8 cellular contexts compared by ENCODE assay signal in genomic region chr9:126781717-126782388, GRCh38. TPM values are rescaled to one million over a fixed set of nuclear protein-coding genes. Genes with fewer than 3 reads are reported as not detected.
DNase-seq lines count a peak whose midpoint lies in the region; ATAC-seq and TF ChIP-seq lines count a peak whose summit lies in the region.

No MANE protein-coding gene starts in this region.

- H3K27ac ChIP-seq in H9 (ENCODE audit: insufficient read length, low read depth, low read length) = no peak overlapping the region

- no peak overlapping the region for H2BK15ac ChIP-seq in H9 (ENCODE audit: low read depth, low read length)

- intact Hi-C loops in activated CD4-positive, alpha-beta T cell treated with anti-CD3 and anti-CD28 coated beads, Interleukin-2, amount 10 ng/mL, durations not matched to agents 24 days and 14 days (cut with micrococcal nuclease) = loop anchor here (1.0 kb wide), 2 partner anchors 76 to 171 kb away; no protein-coding TSS in a partner anchor
- intact Hi-C loops in lower leg skin (cut with DNase I; ENCODE audit: low total_unique reads) = loop anchor here (2.0 to 5.0 kb wide), 3 partner anchors 77 to 281 kb away; partner anchors contain the start of gene LMX1B

- no peak overlapping the region for H3K23ac ChIP-seq in H9 (ENCODE audit: insufficient read length, low read depth, low read length)

- no peaks in the 10 kb centered on the region for H3K79me1 ChIP-seq in H9 (ENCODE audit: insufficient read depth, low read depth, low read length, poor library complexity, severe bottlenecking)

- H3K27me3 Mint-ChIP-seq in H9 (ENCODE audit: low read depth) = peaks cover 36% of the 10 kb centered on the region
- H3K27me3 Mint-ChIP-seq in activated CD4-positive, alpha-beta T cell treated with anti-CD3 and anti-CD28 coated beads, Interleukin-2, amount 10 ng/mL, durations not matched to agents 24 days and 14 days = peaks cover 25% of the 10 kb centered on the region

- no peaks in the 10 kb centered on the region for H3K79me2 ChIP-seq in H9 (ENCODE audit: insufficient read depth, low read length)

- peak; percentile 55 for DNase-seq in AG10803 (ENCODE audit: low read depth)
- peak; percentile 91 for DNase-seq in H9
- peak; percentile 75 to 88 for DNase-seq in NCI-H524 (lab: John Stamatoyannopoulos, UW)
- peak; percentile 94 for DNase-seq in activated CD4-positive, alpha-beta T cell treated with anti-CD3 and anti-CD28 coated beads, Interleukin-2, amount 10 ng/mL, durations not matched to agents 24 days and 14 days
- DNase-seq in choroid plexus epithelial cell (ENCODE audit: low read depth) = peak; percentile 74
- peak; percentile 76 to 97 for DNase-seq in lower leg skin (ENCODE audit: low spot score in 2 of 2)
- DNase-seq in stimulated activated CD4-positive, alpha-beta T cell treated with anti-CD3 and anti-CD28 coated beads, TNF-alpha, amount 100 ng/mL, for 24 hours (ENCODE audit: low read depth in 3 of 3) = peak; percentile 76 to 82 (median 79)

- peaks cover 0 to 11% of the 10 kb centered on the region in 2 experiments; a peak in 3 of 4 replicates for H3K4me1 Mint-ChIP-seq in H9
- no peaks in the 10 kb centered on the region for H3K4me1 Mint-ChIP-seq in activated CD4-positive, alpha-beta T cell treated with anti-CD3 and anti-CD28 coated beads, Interleukin-2, amount 10 ng/mL, durations not matched to agents 24 days and 14 days

- no peaks in the 10 kb centered on the region for H3K27me3 ChIP-seq in H9 (ENCODE audit: insufficient read depth, low read length)

- no peak overlapping the region for H3K4me3 Mint-ChIP-seq in H9
- H3K4me3 Mint-ChIP-seq in activated CD4-positive, alpha-beta T cell treated with anti-CD3 and anti-CD28 coated beads, Interleukin-2, amount 10 ng/mL, durations not matched to agents 24 days and 14 days = no peak overlapping the region

- no peak overlapping the region; the same call in 1 of the 2 replicates for H3K14ac ChIP-seq in H9 (ENCODE audit: insufficient read depth, low read length)

- no peaks in the 10 kb centered on the region for H3K36me3 Mint-ChIP-seq in H9 (ENCODE audit: insufficient read depth in 1 of 3, low read depth in 3 of 3)
- H3K36me3 Mint-ChIP-seq in activated CD4-positive, alpha-beta T cell treated with anti-CD3 and anti-CD28 coated beads, Interleukin-2, amount 10 ng/mL, durations not matched to agents 24 days and 14 days (ENCODE audit: low read depth) = no peaks in the 10 kb centered on the region

- H4K20me1 ChIP-seq in H9 (ENCODE audit: control insufficient read depth, insufficient read depth, insufficient read length) = no peaks in the 10 kb centered on the region

- no peak overlapping the region for H3K56ac ChIP-seq in H9 (ENCODE audit: insufficient read length, low read depth, low read length)

- H2BK120ac ChIP-seq in H9 (ENCODE audit: low read depth, low read length, poor library complexity, severe bottlenecking) = no peak overlapping the region

- H3K18ac ChIP-seq in H9 (ENCODE audit: insufficient read length, low read depth, low read length) = no peak overlapping the region

- no peak overlapping the region for H3K4me3 ChIP-seq in AG10803 (ENCODE audit: low read length)
- H3K4me3 ChIP-seq in choroid plexus epithelial cell (ENCODE audit: low read depth, low read length) = no peak overlapping the region
- no peak overlapping the region for H3K4me3 ChIP-seq in lower leg skin (ENCODE audit: low read depth, poor library complexity, severe bottlenecking)

- H4K91ac ChIP-seq in H9 (ENCODE audit: insufficient read length, low read depth, low read length) = no peak overlapping the region

- no CpG with 5 or more reads among the region's 20 CpGs for WGBS in H9 (ENCODE audit: extremely low coverage, insufficient read length, low lambda C conversion rate)
- WGBS in lower leg skin, 2 donors = 12 to 14% methylated on average over 16 to 17 of the region's 20 CpGs

- no peak overlapping the region for H2BK5ac ChIP-seq in H9 (ENCODE audit: insufficient read length, low read length)

- no peak overlapping the region for H2BK12ac ChIP-seq in H9 (ENCODE audit: insufficient read length, low read depth, low read length)

- no peaks in the 10 kb centered on the region for H3K23me2 ChIP-seq in H9 (ENCODE audit: insufficient read length, low read depth, low read length, poor library complexity, severe bottlenecking)

- H3K4me1 ChIP-seq in H9 (ENCODE audit: insufficient read depth, low read length) = no peaks in the 10 kb centered on the region

- H2BK20ac ChIP-seq in H9 (ENCODE audit: low read depth, low read length, poor library complexity, severe bottlenecking) = no peak overlapping the region

- H4K8ac ChIP-seq in H9 (replicated peaks; ENCODE audit: insufficient read length, low read depth, low read length) = no peak overlapping the region

- no peaks in the 10 kb centered on the region for H3K9me3 Mint-ChIP-seq in H9
- H3K9me3 Mint-ChIP-seq in activated CD4-positive, alpha-beta T cell treated with anti-CD3 and anti-CD28 coated beads, Interleukin-2, amount 10 ng/mL, durations not matched to agents 24 days and 14 days = no peaks in the 10 kb centered on the region

- H3K4me2 ChIP-seq in H9 (ENCODE audit: insufficient read depth, insufficient read length, low read length) = no peak overlapping the region

- no peak overlapping the region for H3K9ac ChIP-seq in H9 (ENCODE audit: extremely low read depth, insufficient read length, low read length)

- H2AK5ac ChIP-seq in H9 (ENCODE audit: insufficient read length, low read length) = no peak overlapping the region

- H2AFZ ChIP-seq in H9 (ENCODE audit: low read length) = no peak overlapping the region

- no peak overlapping the region for H3K27ac Mint-ChIP-seq in H9
- no peak overlapping the region for H3K27ac Mint-ChIP-seq in activated CD4-positive, alpha-beta T cell treated with anti-CD3 and anti-CD28 coated beads, Interleukin-2, amount 10 ng/mL, durations not matched to agents 24 days and 14 days

- H3T11ph ChIP-seq in H9 (ENCODE audit: low read length) = no peak overlapping the region

- H3K9me3 ChIP-seq in H9 (ENCODE audit: control insufficient read depth, low read depth, low read length) = no peaks in the 10 kb centered on the region

- H4K5ac ChIP-seq in H9 (ENCODE audit: insufficient read length, low read depth, low read length) = no peak overlapping the region

- TF ChIP-seq POLR2A in lower leg skin (IDR thresholded peaks at IDR 0.05) = no peak

- TF ChIP-seq CTCF in AG10803 (conservative IDR thresholded peaks at IDR 0.05; ENCODE audit: low read length) (peak; percentile 85), H9 (conservative IDR thresholded peaks at IDR 0.05) (peak; percentile 98), choroid plexus epithelial cell (conservative IDR thresholded peaks at IDR 0.05; ENCODE audit: low read depth, low read length) (peak; percentile 94), lower leg skin (IDR thresholded peaks at IDR 0.05) (peak in 1 of 3 donors; percentile 23)

- no peak overlapping the region for H3K4ac ChIP-seq in H9 (ENCODE audit: low read depth, low read length)

- ATAC-seq in GM21423 (IDR thresholded peaks at IDR 0.05; ENCODE audit: unreplicated experiment) = no peak

RNA-seq across cellular contexts. Expression of gene ZBTB43, which starts 23.0 kb away (rescaled TPM):
- 15.7 and 21.9 TPM in 2 replicates for total RNA-seq in H9 (2021)
- 10.6 and 18.8 TPM in 2 replicates for total RNA-seq in activated CD4-positive, alpha-beta T cell treated with anti-CD3 and anti-CD28 coated beads, Interleukin-2, amount 10 ng/mL, durations not matched to agents 24 days and 14 days
- 100 to 1,000 TPM in 1 of 4 donors, 10 to 100 TPM in 3; 26.9 to 153 (median 35.6) TPM for total RNA-seq in lower leg skin
